1 cellular context compared by ENCODE assay signal in the genomic region with DNA sequence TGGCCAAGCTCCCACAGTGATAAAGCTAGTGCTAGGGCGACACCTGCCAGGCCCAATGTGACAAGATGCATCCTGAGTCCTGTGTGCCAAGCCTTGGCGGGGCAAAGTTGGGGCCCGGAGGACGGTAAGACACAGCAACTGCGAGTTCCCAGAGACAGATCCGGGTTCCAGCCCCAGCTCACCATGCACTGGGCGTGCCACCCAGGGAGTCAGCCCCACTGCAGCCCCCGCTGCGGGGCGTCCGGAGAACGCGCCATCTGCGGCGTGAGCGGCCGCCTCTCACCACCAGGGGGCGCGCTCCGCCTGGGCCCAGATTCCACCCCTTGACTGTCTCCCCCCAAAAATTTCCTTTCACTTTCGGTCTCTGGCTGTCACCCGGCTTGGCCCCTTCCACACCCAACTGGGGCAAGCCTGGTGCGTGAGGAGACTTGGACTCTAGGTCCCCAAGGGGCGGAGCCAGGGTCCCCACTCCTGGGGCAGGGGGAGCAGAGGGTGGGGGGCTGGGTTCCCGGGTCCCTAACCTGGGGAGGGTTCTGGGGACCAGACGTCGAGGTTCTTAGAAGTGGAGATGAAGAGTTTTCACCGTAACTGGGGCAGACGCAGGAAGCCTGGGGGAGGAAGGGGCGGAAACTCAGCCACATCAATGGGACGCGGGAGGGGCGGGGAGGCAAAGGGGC.
TF ChIP-seq lines count a peak whose summit lies in the region.

A gene with protein sequence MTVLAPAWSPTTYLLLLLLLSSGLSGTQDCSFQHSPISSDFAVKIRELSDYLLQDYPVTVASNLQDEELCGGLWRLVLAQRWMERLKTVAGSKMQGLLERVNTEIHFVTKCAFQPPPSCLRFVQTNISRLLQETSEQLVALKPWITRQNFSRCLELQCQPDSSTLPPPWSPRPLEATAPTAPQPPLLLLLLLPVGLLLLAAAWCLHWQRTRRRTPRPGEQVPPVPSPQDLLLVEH (plus strand): TSS at position 348 of the 677 bp plus-strand sequence. CDS start 425 bp downstream, outside the sequence.

TF ChIP-seq in GM23338, 12 proteins besides CTCF, POLR2A, EP300 and RAD21 (continued from another document):
- TF ChIP-seq, protein P1, sequence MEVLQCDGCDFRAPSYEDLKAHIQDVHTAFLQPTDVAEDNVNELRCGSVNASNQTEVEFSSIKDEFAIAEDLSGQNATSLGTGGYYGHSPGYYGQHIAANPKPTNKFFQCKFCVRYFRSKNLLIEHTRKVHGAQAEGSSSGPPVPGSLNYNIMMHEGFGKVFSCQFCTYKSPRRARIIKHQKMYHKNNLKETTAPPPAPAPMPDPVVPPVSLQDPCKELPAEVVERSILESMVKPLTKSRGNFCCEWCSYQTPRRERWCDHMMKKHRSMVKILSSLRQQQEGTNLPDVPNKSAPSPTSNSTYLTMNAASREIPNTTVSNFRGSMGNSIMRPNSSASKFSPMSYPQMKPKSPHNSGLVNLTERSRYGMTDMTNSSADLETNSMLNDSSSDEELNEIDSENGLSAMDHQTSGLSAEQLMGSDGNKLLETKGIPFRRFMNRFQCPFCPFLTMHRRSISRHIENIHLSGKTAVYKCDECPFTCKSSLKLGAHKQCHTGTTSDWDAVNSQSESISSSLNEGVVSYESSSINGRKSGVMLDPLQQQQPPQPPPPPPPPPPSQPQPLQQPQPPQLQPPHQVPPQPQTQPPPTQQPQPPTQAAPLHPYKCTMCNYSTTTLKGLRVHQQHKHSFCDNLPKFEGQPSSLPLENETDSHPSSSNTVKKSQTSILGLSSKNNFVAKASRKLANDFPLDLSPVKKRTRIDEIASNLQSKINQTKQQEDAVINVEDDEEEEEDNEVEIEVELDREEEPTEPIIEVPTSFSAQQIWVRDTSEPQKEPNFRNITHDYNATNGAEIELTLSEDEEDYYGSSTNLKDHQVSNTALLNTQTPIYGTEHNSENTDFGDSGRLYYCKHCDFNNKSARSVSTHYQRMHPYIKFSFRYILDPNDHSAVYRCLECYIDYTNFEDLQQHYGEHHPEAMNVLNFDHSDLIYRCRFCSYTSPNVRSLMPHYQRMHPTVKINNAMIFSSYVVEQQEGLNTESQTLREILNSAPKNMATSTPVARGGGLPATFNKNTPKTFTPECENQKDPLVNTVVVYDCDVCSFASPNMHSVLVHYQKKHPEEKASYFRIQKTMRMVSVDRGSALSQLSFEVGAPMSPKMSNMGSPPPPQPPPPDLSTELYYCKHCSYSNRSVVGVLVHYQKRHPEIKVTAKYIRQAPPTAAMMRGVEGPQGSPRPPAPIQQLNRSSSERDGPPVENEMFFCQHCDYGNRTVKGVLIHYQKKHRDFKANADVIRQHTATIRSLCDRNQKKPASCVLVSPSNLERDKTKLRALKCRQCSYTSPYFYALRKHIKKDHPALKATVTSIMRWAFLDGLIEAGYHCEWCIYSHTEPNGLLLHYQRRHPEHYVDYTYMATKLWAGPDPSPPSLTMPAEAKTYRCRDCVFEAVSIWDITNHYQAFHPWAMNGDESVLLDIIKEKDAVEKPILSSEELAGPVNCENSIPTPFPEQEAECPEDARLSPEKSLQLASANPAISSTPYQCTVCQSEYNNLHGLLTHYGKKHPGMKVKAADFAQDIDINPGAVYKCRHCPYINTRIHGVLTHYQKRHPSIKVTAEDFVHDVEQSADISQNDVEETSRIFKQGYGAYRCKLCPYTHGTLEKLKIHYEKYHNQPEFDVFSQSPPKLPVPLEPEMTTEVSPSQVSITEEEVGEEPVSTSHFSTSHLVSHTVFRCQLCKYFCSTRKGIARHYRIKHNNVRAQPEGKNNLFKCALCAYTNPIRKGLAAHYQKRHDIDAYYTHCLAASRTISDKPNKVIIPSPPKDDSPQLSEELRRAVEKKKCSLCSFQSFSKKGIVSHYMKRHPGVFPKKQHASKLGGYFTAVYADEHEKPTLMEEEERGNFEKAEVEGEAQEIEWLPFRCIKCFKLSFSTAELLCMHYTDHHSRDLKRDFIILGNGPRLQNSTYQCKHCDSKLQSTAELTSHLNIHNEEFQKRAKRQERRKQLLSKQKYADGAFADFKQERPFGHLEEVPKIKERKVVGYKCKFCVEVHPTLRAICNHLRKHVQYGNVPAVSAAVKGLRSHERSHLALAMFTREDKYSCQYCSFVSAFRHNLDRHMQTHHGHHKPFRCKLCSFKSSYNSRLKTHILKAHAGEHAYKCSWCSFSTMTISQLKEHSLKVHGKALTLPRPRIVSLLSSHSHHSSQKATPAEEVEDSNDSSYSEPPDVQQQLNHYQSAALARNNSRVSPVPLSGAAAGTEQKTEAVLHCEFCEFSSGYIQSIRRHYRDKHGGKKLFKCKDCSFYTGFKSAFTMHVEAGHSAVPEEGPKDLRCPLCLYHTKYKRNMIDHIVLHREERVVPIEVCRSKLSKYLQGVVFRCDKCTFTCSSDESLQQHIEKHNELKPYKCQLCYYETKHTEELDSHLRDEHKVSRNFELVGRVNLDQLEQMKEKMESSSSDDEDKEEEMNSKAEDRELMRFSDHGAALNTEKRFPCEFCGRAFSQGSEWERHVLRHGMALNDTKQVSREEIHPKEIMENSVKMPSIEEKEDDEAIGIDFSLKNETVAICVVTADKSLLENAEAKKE (CRISPR knock-in tag; IDR thresholded peaks at IDR 0.05) = no peak
